Comparison of ENCODE assay signal across 1 cellular context in genomic region chr19:13153627-13154240, GRCh38.
TF ChIP-seq lines count a peak whose summit lies in the region.

No MANE protein-coding gene starts in this region.

TF ChIP-seq in HepG2, 621 proteins besides CTCF, POLR2A, EP300 and RAD21 (continued from another document):
- no peak for TF ChIP-seq TIGD3 (CRISPR knock-in tag; IDR thresholded peaks at IDR 0.05; ENCODE audit: borderline replicate concordance)
- TF ChIP-seq, protein P1, sequence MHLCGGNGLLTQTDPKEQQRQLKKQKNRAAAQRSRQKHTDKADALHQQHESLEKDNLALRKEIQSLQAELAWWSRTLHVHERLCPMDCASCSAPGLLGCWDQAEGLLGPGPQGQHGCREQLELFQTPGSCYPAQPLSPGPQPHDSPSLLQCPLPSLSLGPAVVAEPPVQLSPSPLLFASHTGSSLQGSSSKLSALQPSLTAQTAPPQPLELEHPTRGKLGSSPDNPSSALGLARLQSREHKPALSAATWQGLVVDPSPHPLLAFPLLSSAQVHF (CRISPR knock-in tag; IDR thresholded peaks at IDR 0.05): no peak
- TF ChIP-seq, protein P2, sequence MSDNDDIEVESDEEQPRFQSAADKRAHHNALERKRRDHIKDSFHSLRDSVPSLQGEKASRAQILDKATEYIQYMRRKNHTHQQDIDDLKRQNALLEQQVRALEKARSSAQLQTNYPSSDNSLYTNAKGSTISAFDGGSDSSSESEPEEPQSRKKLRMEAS (IDR thresholded peaks at IDR 0.05): peak; percentile 27; the same call in 1 of the 2 replicates
- no peak for TF ChIP-seq THYN1 (CRISPR knock-in tag; IDR thresholded peaks at IDR 0.05; ENCODE audit: borderline replicate concordance, low read depth)
- no peak for TF ChIP-seq NFE2 (CRISPR knock-in tag; IDR thresholded peaks at IDR 0.05)
- 0 out of 2 replicates have a peak, but pooled peaks have one; percentile 25 for TF ChIP-seq POLR2AphosphoS5 (IDR thresholded peaks at IDR 0.05; ENCODE audit: low read depth, low read length)
- TF ChIP-seq, protein P3, sequence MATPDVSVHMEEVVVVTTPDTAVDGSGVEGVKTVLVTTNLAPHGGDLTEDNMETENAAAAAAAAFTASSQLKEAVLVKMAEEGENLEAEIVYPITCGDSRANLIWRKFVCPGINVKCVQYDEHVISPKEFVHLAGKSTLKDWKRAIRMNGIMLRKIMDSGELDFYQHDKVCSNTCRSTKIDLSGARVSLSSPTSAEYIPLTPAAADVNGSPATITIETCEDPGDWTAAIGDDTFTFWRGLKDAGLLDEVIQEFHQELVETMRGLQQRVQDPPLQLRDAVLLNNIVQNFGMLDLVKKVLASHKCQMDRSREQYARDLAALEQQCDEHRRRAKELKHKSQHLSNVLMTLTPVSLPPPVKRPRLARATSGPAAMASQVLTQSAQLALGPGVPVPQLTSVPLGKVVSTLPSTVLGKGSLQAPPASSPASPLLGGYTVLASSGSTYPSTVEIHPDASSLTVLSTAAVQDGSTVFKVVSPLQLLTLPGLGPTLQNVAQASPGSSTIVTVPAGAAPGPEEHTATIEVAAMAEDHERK (CRISPR knock-in tag; IDR thresholded peaks at IDR 0.05; ENCODE audit: low read depth): no peak
- TF ChIP-seq, protein P4, sequence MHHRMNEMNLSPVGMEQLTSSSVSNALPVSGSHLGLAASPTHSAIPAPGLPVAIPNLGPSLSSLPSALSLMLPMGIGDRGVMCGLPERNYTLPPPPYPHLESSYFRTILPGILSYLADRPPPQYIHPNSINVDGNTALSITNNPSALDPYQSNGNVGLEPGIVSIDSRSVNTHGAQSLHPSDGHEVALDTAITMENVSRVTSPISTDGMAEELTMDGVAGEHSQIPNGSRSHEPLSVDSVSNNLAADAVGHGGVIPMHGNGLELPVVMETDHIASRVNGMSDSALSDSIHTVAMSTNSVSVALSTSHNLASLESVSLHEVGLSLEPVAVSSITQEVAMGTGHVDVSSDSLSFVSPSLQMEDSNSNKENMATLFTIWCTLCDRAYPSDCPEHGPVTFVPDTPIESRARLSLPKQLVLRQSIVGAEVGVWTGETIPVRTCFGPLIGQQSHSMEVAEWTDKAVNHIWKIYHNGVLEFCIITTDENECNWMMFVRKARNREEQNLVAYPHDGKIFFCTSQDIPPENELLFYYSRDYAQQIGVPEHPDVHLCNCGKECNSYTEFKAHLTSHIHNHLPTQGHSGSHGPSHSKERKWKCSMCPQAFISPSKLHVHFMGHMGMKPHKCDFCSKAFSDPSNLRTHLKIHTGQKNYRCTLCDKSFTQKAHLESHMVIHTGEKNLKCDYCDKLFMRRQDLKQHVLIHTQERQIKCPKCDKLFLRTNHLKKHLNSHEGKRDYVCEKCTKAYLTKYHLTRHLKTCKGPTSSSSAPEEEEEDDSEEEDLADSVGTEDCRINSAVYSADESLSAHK (CRISPR knock-in tag; IDR thresholded peaks at IDR 0.05; ENCODE audit: borderline replicate concordance): no peak
- no peak for TF ChIP-seq RXRA (CRISPR knock-in tag; IDR thresholded peaks at IDR 0.05)
- 0 out of 2 replicates have a peak, but pooled peaks have one; percentile 21 for TF ChIP-seq ZNF446 (CRISPR knock-in tag; IDR thresholded peaks at IDR 0.05)
- TF ChIP-seq, protein P5, sequence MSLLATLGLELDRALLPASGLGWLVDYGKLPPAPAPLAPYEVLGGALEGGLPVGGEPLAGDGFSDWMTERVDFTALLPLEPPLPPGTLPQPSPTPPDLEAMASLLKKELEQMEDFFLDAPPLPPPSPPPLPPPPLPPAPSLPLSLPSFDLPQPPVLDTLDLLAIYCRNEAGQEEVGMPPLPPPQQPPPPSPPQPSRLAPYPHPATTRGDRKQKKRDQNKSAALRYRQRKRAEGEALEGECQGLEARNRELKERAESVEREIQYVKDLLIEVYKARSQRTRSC (CRISPR knock-in tag; IDR thresholded peaks at IDR 0.05; ENCODE audit: low read depth): no peak
- TF ChIP-seq RCOR2 (CRISPR knock-in tag; IDR thresholded peaks at IDR 0.05): no peak
- TF ChIP-seq TCF7L2 (IDR thresholded peaks at IDR 0.05; ENCODE audit: low read depth, low read length): no peak
